Comparison of ENCODE assay signal across 9 cellular contexts in the genomic region with DNA sequence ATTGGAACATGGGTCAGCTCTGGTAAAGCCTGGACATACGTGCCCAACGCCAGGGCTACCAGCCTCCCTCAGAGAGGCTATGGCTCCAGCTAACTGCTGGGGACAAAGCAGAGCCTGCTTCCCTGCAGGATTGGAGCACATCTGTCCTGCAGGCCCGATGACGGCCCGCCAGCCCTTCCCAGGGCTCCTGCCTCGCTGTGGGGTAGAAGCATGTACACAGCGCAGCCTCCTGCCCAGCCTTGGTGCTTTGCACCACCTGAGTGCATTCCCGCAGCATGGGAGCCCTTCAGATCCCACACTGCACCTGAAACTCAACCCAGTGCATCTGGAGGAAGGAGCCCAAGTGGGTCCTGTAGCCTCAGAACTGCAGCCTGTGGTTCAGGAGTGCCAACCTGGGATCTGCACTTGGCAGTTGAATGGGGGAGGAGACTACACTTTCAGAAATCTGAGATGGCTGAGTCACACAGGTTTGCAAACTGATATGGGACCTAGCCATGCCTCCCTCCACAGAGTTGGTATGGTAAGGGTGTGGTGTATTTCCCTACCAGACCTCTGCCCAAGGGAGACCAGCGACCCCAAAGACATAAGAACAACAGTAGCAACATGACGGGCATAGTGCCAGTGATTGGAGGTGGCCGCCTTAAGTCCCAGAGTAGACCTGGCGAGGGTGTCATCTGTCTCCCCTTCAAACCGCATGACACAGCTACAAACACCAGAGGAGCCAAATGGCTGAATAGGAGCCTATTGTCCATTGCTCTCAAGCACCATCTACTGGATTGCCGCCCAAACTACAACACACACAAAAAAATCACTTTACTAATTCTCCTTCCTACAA.
A peak's percentile ranks its signal among the peaks of the same experiment; 100 is the strongest.
DNase-seq lines count a peak whose midpoint lies in the region; ATAC-seq and TF ChIP-seq lines count a peak whose summit lies in the region.
"Had no signal": no experiment of that assay in that cellular context is flagged by ENCODE, and none has a peak within 500 bp of the region (broad histone marks: within the 10 kb centered on the region; RNA-seq: fewer than 3 reads in every experiment).

No MANE protein-coding gene starts in this region.

- no peaks in the 10 kb centered on the region for H3K36me3 Mint-ChIP-seq in nephron (ENCODE audit: low read depth)
- no peaks in the 10 kb centered on the region for H3K36me3 Mint-ChIP-seq in T-helper 2 cell treated with Interferon-gamma antibody and Interleukin-4, amounts not matched to agents 5 μg/mL and 100 μg/mL, for 36 hours (ENCODE audit: low read depth)

- no peak overlapping the region for H3K4me3 Mint-ChIP-seq in nephron
- no peak overlapping the region for H3K4me3 Mint-ChIP-seq in T-helper 2 cell treated with Interferon-gamma antibody and Interleukin-4, amounts not matched to agents 5 μg/mL and 100 μg/mL, for 36 hours
- H3K4me3 Mint-ChIP-seq: activated T-cell treated with anti-CD3 and anti-CD28 coated beads, Interleukin-2, amount 50 U/mL, for 72 hours had no signal

- H3K27ac Mint-ChIP-seq in nephron: no peak overlapping the region
- no peak overlapping the region for H3K27ac Mint-ChIP-seq in T-helper 2 cell treated with Interferon-gamma antibody and Interleukin-4, amounts not matched to agents 5 μg/mL and 100 μg/mL, for 36 hours
- H3K27ac Mint-ChIP-seq: activated T-cell treated with anti-CD3 and anti-CD28 coated beads, Interleukin-2, amount 50 U/mL, for 72 hours had no signal

- TF ChIP-seq CTCF in 22Rv1 (IDR thresholded peaks at IDR 0.05) (peak; percentile 87), cardiac fibroblast (IDR thresholded peaks at IDR 0.05; ENCODE audit: low read depth, low read length) (peak; percentile 30), nephron (IDR thresholded peaks at IDR 0.05; ENCODE audit: unreplicated experiment in 3 of 3) (peak; percentile 47 to 66 (median 58))

- no peak overlapping the region for H3K27ac ChIP-seq in 22Rv1

- H3K4me1 Mint-ChIP-seq in nephron: no peaks in the 10 kb centered on the region
- no peaks in the 10 kb centered on the region for H3K4me1 Mint-ChIP-seq in T-helper 2 cell treated with Interferon-gamma antibody and Interleukin-4, amounts not matched to agents 5 μg/mL and 100 μg/mL, for 36 hours (ENCODE audit: low read depth)

- ATAC-seq in GM18520 (IDR thresholded peaks at IDR 0.05; ENCODE audit: unreplicated experiment) (peak; percentile 64), HG03521 (IDR thresholded peaks at IDR 0.05; ENCODE audit: unreplicated experiment) (peak; percentile 73)
- ATAC-seq: activated T-cell treated with anti-CD3 and anti-CD28 coated beads, Interleukin-2, amount 50 U/mL, for 72 hours had no signal

- peak; percentile 23 for DNase-seq in NCI-H446 treated with DMSO at 0.1 percent for 48 hours (lab: John Stamatoyannopoulos, UW)
- peak in 1 of 2 donors; percentile 17 for DNase-seq in cardiac fibroblast (ENCODE audit: low read depth in 2 of 2)
- no peak for DNase-seq in amniotic stem cell (lab: John Stamatoyannopoulos, UW)
- DNase-seq in T-helper 2 cell treated with Interferon-gamma antibody and Interleukin-4, amounts not matched to agents 5 μg/mL and 100 μg/mL, for 36 hours (ENCODE audit: low spot score): no peak

- H3K27me3 Mint-ChIP-seq in nephron (ENCODE audit: low read depth): no peaks in the 10 kb centered on the region
- no peaks in the 10 kb centered on the region for H3K27me3 Mint-ChIP-seq in T-helper 2 cell treated with Interferon-gamma antibody and Interleukin-4, amounts not matched to agents 5 μg/mL and 100 μg/mL, for 36 hours (ENCODE audit: low read depth)

- no peak overlapping the region for H3K4me3 ChIP-seq in cardiac fibroblast (replicated peaks in 1 of 2; ENCODE audit: low read depth in 2 of 2, low read length in 2 of 2)

- peaks cover 9% of the 10 kb centered on the region for H3K9me3 Mint-ChIP-seq in nephron
- H3K9me3 Mint-ChIP-seq in T-helper 2 cell treated with Interferon-gamma antibody and Interleukin-4, amounts not matched to agents 5 μg/mL and 100 μg/mL, for 36 hours: peaks cover 14% of the 10 kb centered on the region

Comparison
In these comparisons a context has a peak if more than half of its experiments do, and no peak if none do; other contexts are left out.
1. CTCF ChIP-seq: peak in every context shown above with its lines; median percentile 87 in 22Rv1; 58 in nephron; 30 in cardiac fibroblast.